ENCODE assay signal across 8 cellular contexts in genomic region chr5:149485655-149486615, GRCh38.
A peak's percentile ranks its signal among the peaks of the same experiment; 100 is the strongest.
DNase-seq lines count a peak whose midpoint lies in the region; ATAC-seq lines count a peak whose summit lies in the region.

No MANE protein-coding gene starts in this region.

- CTCF ChIA-PET in activated CD4-positive, alpha-beta memory T cell treated with anti-CD3 and anti-CD28 coated beads for 36 hours (lab: Charles Lee): interaction anchor here (1.2 to 1.7 kb wide), 4 partner anchors 37 to 118 kb away, joined by 3 to 5 read pairs (median 4); no protein-coding TSS in a partner anchor

- peaks cover 4% of the 10 kb centered on the region for H3K4me1 Mint-ChIP-seq in activated CD4-positive, alpha-beta memory T cell treated with anti-CD3 and anti-CD28 coated beads for 36 hours (ENCODE audit: low read depth)
- H3K4me1 Mint-ChIP-seq in naive thymus-derived CD8-positive, alpha-beta T cell: peaks cover 8 to 18% (median 14%) of the 10 kb centered on the region in 4 donors

- H3K36me3 Mint-ChIP-seq in activated CD4-positive, alpha-beta memory T cell treated with anti-CD3 and anti-CD28 coated beads for 36 hours: no peaks in the 10 kb centered on the region
- H3K36me3 Mint-ChIP-seq in naive thymus-derived CD8-positive, alpha-beta T cell: no peaks in the 10 kb centered on the region

- POLR2A ChIA-PET in activated CD4-positive, alpha-beta memory T cell treated with anti-CD3 and anti-CD28 coated beads for 36 hours (lab: Charles Lee): no interaction called here
- POLR2A ChIA-PET in naive thymus-derived CD8-positive, alpha-beta T cell (lab: Charles Lee): no interaction called here

- intact Hi-C loops in activated CD4-positive, alpha-beta memory T cell treated with anti-CD3 and anti-CD28 coated beads for 36 hours (cut with micrococcal nuclease): no loop called here

- H3K9me3 Mint-ChIP-seq in activated CD4-positive, alpha-beta memory T cell treated with anti-CD3 and anti-CD28 coated beads for 36 hours: no peaks in the 10 kb centered on the region
- peaks cover 0 to 3% (median 0%) of the 10 kb centered on the region in 9 donors for H3K9me3 Mint-ChIP-seq in naive thymus-derived CD8-positive, alpha-beta T cell

- DNase-seq in DMS 273 treated with DMSO at 0.1 percent for 48 hours (lab: John Stamatoyannopoulos, UW): peak; percentile 96
- peak; percentile 55 for DNase-seq in NCI-H2171 (lab: John Stamatoyannopoulos, UW)
- peak; percentile 90 for DNase-seq in mucosa of gallbladder (ENCODE audit: low spot score)
- no peak for DNase-seq in activated effector memory CD4-positive, alpha-beta T cell treated with Interleukin-2 at 50 U/mL for 16 hours
- no peak for DNase-seq in activated CD4-positive, alpha-beta memory T cell treated with anti-CD3 and anti-CD28 coated beads for 36 hours
- no peak for DNase-seq in naive thymus-derived CD8-positive, alpha-beta T cell

- ATAC-seq in GM18498 (IDR thresholded peaks at IDR 0.05; ENCODE audit: unreplicated experiment): no peak
- ATAC-seq in naive thymus-derived CD8-positive, alpha-beta T cell: no peak

- peak overlapping the region; percentile 60 for H3K27ac ChIP-seq in cingulate gyrus (ENCODE audit: low read depth, low read length)

- H3K27me3 Mint-ChIP-seq in activated CD4-positive, alpha-beta memory T cell treated with anti-CD3 and anti-CD28 coated beads for 36 hours: no peaks in the 10 kb centered on the region
- peaks cover 0 to 1% (median 0%) of the 10 kb centered on the region in 5 donors for H3K27me3 Mint-ChIP-seq in naive thymus-derived CD8-positive, alpha-beta T cell

- no peak overlapping the region for H3K27ac Mint-ChIP-seq in activated CD4-positive, alpha-beta memory T cell treated with anti-CD3 and anti-CD28 coated beads for 36 hours
- H3K27ac Mint-ChIP-seq in naive thymus-derived CD8-positive, alpha-beta T cell: peak overlapping the region in 5 of 10 donors; percentile 2 to 48 (median 34)

- H3K4me3 Mint-ChIP-seq in activated CD4-positive, alpha-beta memory T cell treated with anti-CD3 and anti-CD28 coated beads for 36 hours: no peak overlapping the region
- H3K4me3 Mint-ChIP-seq in naive thymus-derived CD8-positive, alpha-beta T cell: no peak overlapping the region

Comparison
In these comparisons a context has a peak if more than half of its experiments do, and no peak if none do; other contexts are left out.
1. DNase-seq: peak in DMS 273 treated with DMSO at 0.1 percent for 48 hours (single experiment), NCI-H2171 (single experiment) and mucosa of gallbladder (single experiment); none in activated effector memory CD4-positive, alpha-beta T cell treated with Interleukin-2 at 50 U/mL for 16 hours (single experiment), activated CD4-positive, alpha-beta memory T cell treated with anti-CD3 and anti-CD28 coated beads for 36 hours (single experiment) and naive thymus-derived CD8-positive, alpha-beta T cell (0 of 10).